8 cellular contexts compared by ENCODE assay signal in the genomic region with DNA sequence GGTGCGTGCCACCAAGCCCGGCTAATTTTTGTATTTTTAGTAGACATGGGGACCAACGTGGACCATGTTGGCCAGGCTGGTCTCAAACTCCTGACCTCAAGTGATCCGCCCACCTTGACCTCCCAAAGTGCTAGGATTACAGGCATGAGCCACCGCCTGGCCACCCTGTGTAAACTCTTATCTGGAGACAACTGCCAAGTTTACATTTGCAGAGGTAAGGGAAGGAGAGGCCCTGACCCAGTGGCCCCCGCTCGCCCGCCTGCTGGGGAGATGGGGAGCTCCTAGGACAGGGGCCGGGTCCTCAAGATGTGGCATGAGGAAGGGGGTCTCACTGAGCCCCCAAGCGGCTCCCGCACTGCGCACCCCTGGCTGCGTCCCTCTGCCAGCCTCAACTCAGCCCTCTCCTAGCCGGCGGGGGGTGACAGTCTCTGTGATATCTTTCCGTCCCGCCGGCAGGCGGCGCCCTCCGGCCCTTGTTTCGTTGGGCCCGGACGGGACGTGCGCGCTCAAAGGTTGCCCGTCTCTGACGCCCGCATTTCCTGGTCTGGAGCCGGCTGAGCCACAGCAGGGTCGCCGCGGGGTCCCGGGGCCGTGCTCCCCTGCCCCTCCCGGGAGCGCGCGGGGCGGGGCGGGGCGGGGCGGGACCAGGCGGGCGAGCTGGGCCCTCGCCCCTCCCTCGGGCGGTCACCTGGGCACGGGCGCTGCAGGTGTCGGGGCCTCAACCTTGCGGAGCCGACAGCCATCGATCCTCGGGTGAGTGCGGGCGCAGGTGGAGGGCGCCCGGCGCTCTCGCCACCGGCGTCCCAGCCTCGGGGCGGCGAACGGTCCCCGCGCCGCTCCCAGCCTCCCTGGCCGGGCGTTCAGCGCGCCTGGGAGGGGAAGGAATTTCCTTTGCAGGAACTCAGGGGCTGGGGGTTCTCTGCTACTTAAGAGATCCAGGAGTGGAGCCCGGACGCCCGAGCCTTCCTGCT. TPM values are rescaled to one million over a fixed set of nuclear protein-coding genes. Genes with fewer than 3 reads are reported as not detected.
A peak's percentile ranks its signal among the peaks of the same experiment; 100 is the strongest.
DNase-seq lines count a peak whose midpoint lies in the region; ATAC-seq lines count a peak whose summit lies in the region.

A gene with protein sequence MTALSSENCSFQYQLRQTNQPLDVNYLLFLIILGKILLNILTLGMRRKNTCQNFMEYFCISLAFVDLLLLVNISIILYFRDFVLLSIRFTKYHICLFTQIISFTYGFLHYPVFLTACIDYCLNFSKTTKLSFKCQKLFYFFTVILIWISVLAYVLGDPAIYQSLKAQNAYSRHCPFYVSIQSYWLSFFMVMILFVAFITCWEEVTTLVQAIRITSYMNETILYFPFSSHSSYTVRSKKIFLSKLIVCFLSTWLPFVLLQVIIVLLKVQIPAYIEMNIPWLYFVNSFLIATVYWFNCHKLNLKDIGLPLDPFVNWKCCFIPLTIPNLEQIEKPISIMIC (plus strand): TSS at position 533 of the 971 bp plus-strand sequence. CDS start 45,978 bp downstream, outside the sequence.

- no peak within 1 kb of the TSS for H3K27ac ChIP-seq in BLaER1
- H3K27ac ChIP-seq in mesenchymal stem cell (ENCODE audit: low read length, poor library complexity, severe bottlenecking): no peak within 1 kb of the TSS

- no peak within 1 kb of the TSS for H2BK15ac ChIP-seq in mesenchymal stem cell (ENCODE audit: low read depth, poor library complexity, severe bottlenecking)

- H3K4me1 ChIP-seq in BLaER1: peaks cover 30% of the 10 kb centered on the region
- peaks cover 12% of the 10 kb centered on the region for H3K4me1 ChIP-seq in mesenchymal stem cell (ENCODE audit: control insufficient read depth, insufficient read depth, low read depth, low read length)

- no peaks in the 10 kb centered on the region for H3K79me1 ChIP-seq in mesenchymal stem cell (replicated peaks; ENCODE audit: low read length, poor library complexity, severe bottlenecking)

- H3K9ac ChIP-seq in BLaER1 (peak within 1 kb of the TSS; percentile 49), mesenchymal stem cell (ENCODE audit: low read length) (no peak within 1 kb of the TSS)

- no peak within 1 kb of the TSS for H4K8ac ChIP-seq in mesenchymal stem cell (ENCODE audit: low read length)

- 6% methylated on average over 68 of the region's 78 CpGs for WGBS in mesenchymal stem cell

- ATAC-seq in GM19025 (IDR thresholded peaks at IDR 0.05; ENCODE audit: low read depth, unreplicated experiment) (peak; percentile 82), HG03175 (IDR thresholded peaks at IDR 0.05; ENCODE audit: unreplicated experiment) (peak; percentile 78)

- peak within 1 kb of the TSS in 1 of 2 experiments; percentile 32 for H3K14ac ChIP-seq in mesenchymal stem cell (ENCODE audit: low read length in 2 of 2)

- no peak within 1 kb of the TSS for H2BK12ac ChIP-seq in mesenchymal stem cell (ENCODE audit: low read length in 2 of 2)

- peak within 1 kb of the TSS in 1 of 2 experiments; percentile 86 for H3K23ac ChIP-seq in mesenchymal stem cell (ENCODE audit: low read length in 2 of 2)

- no peak within 1 kb of the TSS for H4K91ac ChIP-seq in mesenchymal stem cell (ENCODE audit: low read length)

- peak within 1 kb of the TSS; percentile 79 for H3K4me3 ChIP-seq in BLaER1
- H3K4me3 ChIP-seq in mesenchymal stem cell (ENCODE audit: insufficient read depth in 1 of 2, low read depth in 1 of 2, low read length in 2 of 2): peak within 1 kb of the TSS; percentile 71 to 73

- H2AFZ ChIP-seq in mesenchymal stem cell (ENCODE audit: low read depth, low read length): peak within 1 kb of the TSS; percentile 32

- DNase-seq in NCI-H345 treated with DMSO at 0.1 percent for 48 hours (lab: John Stamatoyannopoulos, UW; ENCODE audit: unreplicated experiment): peak; percentile 48
- DNase-seq in activated CD4-positive, alpha-beta T cell treated with anti-CD3 and anti-CD28 coated beads, Interleukin-2, amount 50 U/mL, for 1 hour: peak; percentile 76
- DNase-seq in effector CD4-positive, alpha-beta T cell: peak; percentile 72
- peak; percentile 22 for DNase-seq in mesenchymal stem cell
- peak; percentile 49 to 60 for DNase-seq in stimulated activated CD8-positive, alpha-beta memory T cell treated with anti-CD3 and anti-CD28 coated beads, Interleukin-15, amount 100 ng/mL, for 4 hours (ENCODE audit: low read depth in 2 of 2)

- no peak within 1 kb of the TSS for H3K4ac ChIP-seq in mesenchymal stem cell (ENCODE audit: low read depth in 1 of 2, low read length in 2 of 2)

- no peak within 1 kb of the TSS for H2BK5ac ChIP-seq in mesenchymal stem cell (ENCODE audit: low read depth, low read length, poor library complexity, severe bottlenecking)

- peaks cover 14% of the 10 kb centered on the region; the same call in 1 of the 2 replicates for H3K9me3 ChIP-seq in BLaER1
- H3K9me3 ChIP-seq in mesenchymal stem cell (ENCODE audit: control insufficient read depth, low read length): no peaks in the 10 kb centered on the region

- H2BK120ac ChIP-seq in mesenchymal stem cell (ENCODE audit: low read depth, low read length): no peak within 1 kb of the TSS

- peak within 1 kb of the TSS; percentile 92 for H3K4me2 ChIP-seq in BLaER1
- H3K4me2 ChIP-seq in mesenchymal stem cell (ENCODE audit: low read length, poor library complexity, severe bottlenecking): peak within 1 kb of the TSS; percentile 95

- no peaks in the 10 kb centered on the region; the same call in 1 of the 2 replicates for H4K20me1 ChIP-seq in BLaER1

- no peaks in the 10 kb centered on the region for H3K36me3 ChIP-seq in BLaER1
- H3K36me3 ChIP-seq in mesenchymal stem cell (ENCODE audit: control insufficient read depth in 1 of 2, insufficient read depth in 2 of 2, low read depth in 1 of 2, low read length in 2 of 2): no peaks in the 10 kb centered on the region

- H3K27me3 ChIP-seq in BLaER1: peaks cover 48% of the 10 kb centered on the region
- peaks cover 18 to 66% of the 10 kb centered on the region in 2 experiments for H3K27me3 ChIP-seq in mesenchymal stem cell (ENCODE audit: control insufficient read depth in 1 of 2, insufficient read depth in 1 of 2, low read length in 2 of 2)

- no peak within 1 kb of the TSS for H2AK5ac ChIP-seq in mesenchymal stem cell (ENCODE audit: low read length, severe bottlenecking)

- H3K18ac ChIP-seq in mesenchymal stem cell (ENCODE audit: low read depth in 1 of 2, low read length in 2 of 2): no peak within 1 kb of the TSS

RNA-seq across cellular contexts. Expression of the gene that starts here (rescaled TPM):
- 0.30 TPM for polyA plus RNA-seq in mesenchymal stem cell (2013, experiment 1 of 2)
- polyA plus RNA-seq in mesenchymal stem cell (2013, experiment 2 of 2): 0.26 TPM

Comparison
In these comparisons a context has a peak if more than half of its experiments do, and no peak if none do; other contexts are left out.
1. DNase-seq: peak in every context shown above with its lines; median percentile 76 in activated CD4-positive, alpha-beta T cell treated with anti-CD3 and anti-CD28 coated beads, Interleukin-2, amount 50 U/mL, for 1 hour; 72 in effector CD4-positive, alpha-beta T cell; 54 in stimulated activated CD8-positive, alpha-beta memory T cell treated with anti-CD3 and anti-CD28 coated beads, Interleukin-15, amount 100 ng/mL, for 4 hours; 48 in NCI-H345 treated with DMSO at 0.1 percent for 48 hours; 22 in mesenchymal stem cell.